In the genomic region with DNA sequence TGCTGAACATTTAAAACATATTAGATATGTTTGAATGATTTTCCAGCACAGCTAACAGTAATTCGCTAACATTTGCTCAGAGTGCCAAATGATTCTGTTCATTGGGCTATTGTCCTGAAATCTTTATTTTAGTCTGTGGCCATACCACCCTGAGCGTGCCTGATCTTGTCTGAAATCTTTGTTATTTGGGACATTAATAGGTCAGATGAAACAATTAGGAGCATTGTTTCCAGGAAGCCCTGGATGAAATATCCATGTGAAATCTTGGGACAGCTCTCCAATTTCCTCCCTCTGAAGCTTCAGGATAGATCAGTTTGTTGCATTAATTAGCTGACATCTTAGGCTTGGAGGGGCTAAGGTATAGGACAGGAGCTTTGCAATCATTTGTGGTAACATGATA, we compare ENCODE assay signal across 20 cellular contexts.
DNase-seq lines count a peak whose midpoint lies in the region; ATAC-seq and TF ChIP-seq lines count a peak whose summit lies in the region.
"Had no signal": no experiment of that assay in that cellular context is flagged by ENCODE, and none has a peak within 500 bp of the region (broad histone marks: within the 10 kb centered on the region; RNA-seq: fewer than 3 reads in every experiment).

No MANE protein-coding gene starts in this region.

- H3K9ac ChIP-seq in mammary epithelial cell (ENCODE audit: insufficient read depth, low read length), result no peak overlapping the region
- H3K9ac ChIP-seq in smooth muscle cell (ENCODE audit: low read depth), result no peak overlapping the region
- H3K9ac ChIP-seq: BLaER1 treated with 17β-estradiol and CSF1 and Interleukin-3, amounts not matched to agents 10 nM and 100 nM had no signal

- H3K4me2 ChIP-seq in mammary epithelial cell (ENCODE audit: insufficient read depth, low read depth, low read length) (peak overlapping the region; percentile 9), smooth muscle cell (no peak overlapping the region)
- H3K4me2 ChIP-seq: A549; BLaER1 treated with 17β-estradiol and CSF1 and Interleukin-3, amounts not matched to agents 10 nM and 100 nM had no signal

- in situ Hi-C loops in mammary epithelial cell (cut with MboI; ENCODE audit: low sequenced_read_pairs in 2 of 2), result no loop called here

- peaks cover 8% of the 10 kb centered on the region for H3K4me1 Mint-ChIP-seq in MCF 10A (ENCODE audit: insufficient read depth, unreplicated experiment)
- H3K4me1 Mint-ChIP-seq: B cell had no signal

- WGBS in mammary epithelial cell (ENCODE audit: low coverage, missing lambda C conversion rate), result 3% methylated on average over 2 of the region's 2 CpGs
- WGBS in smooth muscle cell (ENCODE audit: low lambda C conversion rate), result 92% methylated on average over 2 of the region's 2 CpGs

- H3K79me2 ChIP-seq in mammary epithelial cell (ENCODE audit: insufficient read depth, low read length), result no peaks in the 10 kb centered on the region
- H3K79me2 ChIP-seq in smooth muscle cell (ENCODE audit: low read depth), result no peaks in the 10 kb centered on the region

- no peaks in the 10 kb centered on the region for H3K27me3 Mint-ChIP-seq in MCF 10A (ENCODE audit: insufficient read depth, unreplicated experiment)
- H3K27me3 Mint-ChIP-seq: B cell; CD4-positive, alpha-beta T cell had no signal

- POLR2A ChIA-PET in MCF 10A (lab: Yijun Ruan, JAX), result interaction anchor here (0.8 to 2.6 kb wide), 6 partner anchors 9 to 38 kb away, joined by 3 to 13 read pairs (median 4); no protein-coding TSS in a partner anchor

- BruUV-seq in mammary epithelial cell (replicated peaks; lab: Mats Ljungman, UMichigan) (no TSS peak), MCF 10A (replicated peaks; lab: Mats Ljungman, UMichigan) (no TSS peak)

- no peak for TF ChIP-seq CTCF in mammary epithelial cell (conservative IDR thresholded peaks at IDR 0.05 in 1 of 2, IDR thresholded peaks at IDR 0.05 in 1 of 2; ENCODE audit: extremely low read depth in 1 of 2, insufficient read depth in 1 of 2, low read depth in 1 of 2, low read length in 2 of 2)
- no peak for TF ChIP-seq CTCF in MCF 10A (IDR thresholded peaks at IDR 0.05; ENCODE audit: unreplicated experiment)
- no peak for TF ChIP-seq CTCF in RWPE2 (IDR thresholded peaks at IDR 0.05; ENCODE audit: poor library complexity, severe bottlenecking)
- no peak for TF ChIP-seq CTCF in smooth muscle cell (IDR thresholded peaks at IDR 0.05; ENCODE audit: borderline replicate concordance, insufficient read depth, poor library complexity, severe bottlenecking)
- no peak for TF ChIP-seq CTCF in foreskin keratinocyte (conservative IDR thresholded peaks at IDR 0.05)

- peak overlapping the region; percentile 60 for H2AFZ ChIP-seq in mammary epithelial cell (ENCODE audit: low read depth, low read length)
- H2AFZ ChIP-seq in smooth muscle cell (ENCODE audit: low read depth), result peak overlapping the region; percentile 36

- H3K27ac ChIP-seq in mammary epithelial cell (ENCODE audit: insufficient read depth, low read depth, low read length) (no peak overlapping the region), RWPE2 (ENCODE audit: poor library complexity, severe bottlenecking) (no peak overlapping the region), smooth muscle cell (ENCODE audit: low read depth) (no peak overlapping the region), foreskin keratinocyte (no peak overlapping the region)
- H3K27ac ChIP-seq: 22Rv1; A549; BLaER1 treated with 17β-estradiol and CSF1 and Interleukin-3, amounts not matched to agents 10 nM and 100 nM; C4-2B had no signal

- no peaks in the 10 kb centered on the region for H3K9me3 ChIP-seq in mammary epithelial cell (replicated peaks; ENCODE audit: insufficient read depth, low read length)
- H3K9me3 ChIP-seq in RWPE2 (ENCODE audit: severe bottlenecking), result no peaks in the 10 kb centered on the region
- no peaks in the 10 kb centered on the region for H3K9me3 ChIP-seq in smooth muscle cell (replicated peaks; ENCODE audit: low read depth)
- H3K9me3 ChIP-seq: A549, Caco-2 had no signal

- no peaks in the 10 kb centered on the region for H3K27me3 ChIP-seq in mammary epithelial cell (ENCODE audit: insufficient read depth, low read length)
- H3K27me3 ChIP-seq in RWPE2 (ENCODE audit: insufficient read depth, poor library complexity, severe bottlenecking), result no peaks in the 10 kb centered on the region
- H3K27me3 ChIP-seq in smooth muscle cell (ENCODE audit: low read depth), result no peaks in the 10 kb centered on the region
- no peaks in the 10 kb centered on the region for H3K27me3 ChIP-seq in foreskin keratinocyte
- H3K27me3 ChIP-seq: BLaER1 treated with 17β-estradiol and CSF1 and Interleukin-3, amounts not matched to agents 10 nM and 100 nM had no signal

- H3K36me3 Mint-ChIP-seq in MCF 10A (ENCODE audit: insufficient read depth, unreplicated experiment), result no peaks in the 10 kb centered on the region
- H3K36me3 Mint-ChIP-seq: CD8-positive, alpha-beta T cell had no signal

- H4K20me1 ChIP-seq in mammary epithelial cell (ENCODE audit: insufficient read depth, low read length) (no peaks in the 10 kb centered on the region), smooth muscle cell (ENCODE audit: low read depth) (no peaks in the 10 kb centered on the region)
- H4K20me1 ChIP-seq: BLaER1 treated with 17β-estradiol and CSF1 and Interleukin-3, amounts not matched to agents 10 nM and 100 nM had no signal

- H3K4me3 Mint-ChIP-seq in MCF 10A (ENCODE audit: unreplicated experiment), result no peak overlapping the region
- H3K4me3 Mint-ChIP-seq: B cell; CD4-positive, alpha-beta T cell; CD8-positive, alpha-beta T cell had no signal

- CTCF ChIA-PET in mammary epithelial cell (lab: Charles Lee; ENCODE audit: low non-redundant PET) (interaction anchor here (0.6 kb wide), 1 partner anchor 9 kb away, joined by 6 read pairs; no protein-coding TSS in a partner anchor), MCF 10A (lab: Yijun Ruan, JAX) (interaction anchor here (0.6 kb wide), 2 partner anchors 11 to 360 kb away, joined by 3 to 4 read pairs; no protein-coding TSS in a partner anchor)

- H3K4me3 ChIP-seq in mammary epithelial cell (replicated peaks in 1 of 3; ENCODE audit: insufficient read depth in 1 of 3, low read depth in 2 of 3, low read length in 3 of 3) (no peak overlapping the region), RWPE2 (ENCODE audit: severe bottlenecking) (no peak overlapping the region), smooth muscle cell (no peak overlapping the region)
- H3K4me3 ChIP-seq: A549; BLaER1 treated with 17β-estradiol and CSF1 and Interleukin-3, amounts not matched to agents 10 nM and 100 nM had no signal

- H3F3A ChIP-seq in smooth muscle cell (ENCODE audit: low read depth), result no peaks in the 10 kb centered on the region

- no peak overlapping the region for H3K27ac Mint-ChIP-seq in MCF 10A (ENCODE audit: low read depth, unreplicated experiment)
- H3K27ac Mint-ChIP-seq: B cell; CD4-positive, alpha-beta T cell; CD8-positive, alpha-beta T cell had no signal

- H3K4me1 ChIP-seq in mammary epithelial cell (ENCODE audit: insufficient read depth, low read length), result peaks cover 27% of the 10 kb centered on the region
- peaks cover 6% of the 10 kb centered on the region for H3K4me1 ChIP-seq in RWPE2 (ENCODE audit: insufficient read depth, poor library complexity, severe bottlenecking)
- no peaks in the 10 kb centered on the region for H3K4me1 ChIP-seq in smooth muscle cell (ENCODE audit: low read depth)
- peaks cover 13% of the 10 kb centered on the region for H3K4me1 ChIP-seq in foreskin keratinocyte
- H3K4me1 ChIP-seq: A549; BLaER1 treated with 17β-estradiol and CSF1 and Interleukin-3, amounts not matched to agents 10 nM and 100 nM; Caco-2 had no signal

- peak; percentile 23; the same call in 1 of the 3 replicates for ATAC-seq in RWPE2 (ENCODE audit: low read depth)
- ATAC-seq in GM18873 (IDR thresholded peaks at IDR 0.05; ENCODE audit: low FRiP score, unreplicated experiment), result no peak
- no peak for ATAC-seq in foreskin keratinocyte
- ATAC-seq: A549; CD8-positive, alpha-beta T cell had no signal

- DNase-seq in mammary epithelial cell (peak; percentile 55), MCF 10A (ENCODE audit: unreplicated experiment) (no peak), RWPE2 (ENCODE audit: low spot score) (no peak), dermis blood vessel endothelial cell (peak; percentile 2), smooth muscle cell (lab: John Stamatoyannopoulos, UW; ENCODE audit: unreplicated experiment) (no peak), NK-92 (lab: John Stamatoyannopoulos, UW; ENCODE audit: unreplicated experiment) (no peak), foreskin keratinocyte (no peak)
- DNase-seq: AML-193; Caco-2; Calu3; CD4-positive, alpha-beta T cell; CD8-positive, alpha-beta T cell; DMS79 treated with DMSO at 0.1 percent for 48 hours; GF-D8 had no signal

- no peaks in the 10 kb centered on the region for H3K36me3 ChIP-seq in mammary epithelial cell (ENCODE audit: insufficient read depth, low read length)
- H3K36me3 ChIP-seq in RWPE2 (ENCODE audit: low read depth), result no peaks in the 10 kb centered on the region
- no peaks in the 10 kb centered on the region for H3K36me3 ChIP-seq in smooth muscle cell (ENCODE audit: low read depth)

- intact Hi-C loops in mammary epithelial cell (cut with micrococcal nuclease) (no loop called here), MCF 10A (cut with micrococcal nuclease) (no loop called here)

- no peaks in the 10 kb centered on the region for H3K9me3 Mint-ChIP-seq in MCF 10A (ENCODE audit: unreplicated experiment)
- H3K9me3 Mint-ChIP-seq: CD4-positive, alpha-beta T cell; CD8-positive, alpha-beta T cell had no signal

- dilution Hi-C loops in mammary epithelial cell (cut with HindIII; ENCODE audit: low sequenced_read_pairs), result no loop called here

Comparison
In these comparisons a context has a peak if more than half of its experiments do, and no peak if none do; other contexts are left out.
1. DNase-seq: peak in mammary epithelial cell (single experiment) and dermis blood vessel endothelial cell (single experiment); none in MCF 10A (single experiment), RWPE2 (single experiment), smooth muscle cell (single experiment), NK-92 (single experiment) and foreskin keratinocyte (0 of 2).